Comparison of ENCODE assay signal across 15 cellular contexts in the genomic region with DNA sequence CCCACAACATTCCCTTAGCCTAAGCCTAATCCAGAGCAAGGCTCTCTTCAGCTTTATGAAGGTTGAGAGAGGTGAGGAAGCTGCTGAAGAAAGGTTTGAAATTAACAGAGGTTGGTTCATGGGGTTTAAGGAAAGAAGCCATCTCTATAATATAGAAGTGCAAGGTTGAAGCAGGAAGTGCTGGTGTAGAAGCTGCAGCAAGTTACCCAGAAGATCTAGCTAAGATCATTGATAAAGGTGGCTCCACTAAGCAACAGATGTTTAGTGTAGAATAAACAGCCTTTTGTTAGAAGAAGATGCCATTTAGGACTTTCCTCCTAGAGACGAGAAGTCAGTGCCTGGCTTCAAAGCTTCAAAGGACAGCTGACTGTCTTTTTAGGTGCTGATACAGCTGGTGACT.
"Had no signal": no experiment of that assay in that cellular context is flagged by ENCODE, and none has a peak within 500 bp of the region (broad histone marks: within the 10 kb centered on the region; RNA-seq: fewer than 3 reads in every experiment).

No MANE protein-coding gene starts in this region.

- H3K4me1 Mint-ChIP-seq: neural progenitor cell had no signal

- H3K27ac Mint-ChIP-seq: memory B cell; neural progenitor cell; stimulated activated naive CD8-positive, alpha-beta T cell treated with anti-CD3 and anti-CD28 coated beads, Interleukin-15, Interleukin-2, amounts not matched to agents 100 ng/mL and 50 ng/mL, for 24 hours had no signal

- H3K4me3 Mint-ChIP-seq: memory B cell; neural progenitor cell; stimulated activated naive CD8-positive, alpha-beta T cell treated with anti-CD3 and anti-CD28 coated beads, Interleukin-15, Interleukin-2, amounts not matched to agents 100 ng/mL and 50 ng/mL, for 24 hours had no signal

- H3K36me3 ChIP-seq: ovary, uterus had no signal

- H3K9me3 ChIP-seq: colonic mucosa, heart right ventricle, left ventricle myocardium inferior, ovary, thoracic aorta, uterus had no signal

- DNase-seq: activated CD4-positive, alpha-beta T cell treated with anti-CD3 and anti-CD28 coated beads for 48 hours; activated naive CD4-positive, alpha-beta T cell treated with Interleukin-2 at 50 U/mL for 16 hours; colonic mucosa; foreskin melanocyte; heart right ventricle; islet precursor cell; left ventricle myocardium inferior; ovary; stimulated activated CD4-positive, alpha-beta T cell treated with anti-CD3 and anti-CD28 coated beads, Interleukin-4, amount 100 ng/mL, for 24 hours; uterus had no signal

- H3K27ac ChIP-seq: colonic mucosa, heart right ventricle, left ventricle myocardium inferior, neural progenitor cell, ovary, thoracic aorta, uterus, VCaP had no signal

- H3K9me3 Mint-ChIP-seq: memory B cell; neural progenitor cell; stimulated activated naive CD8-positive, alpha-beta T cell treated with anti-CD3 and anti-CD28 coated beads, Interleukin-15, Interleukin-2, amounts not matched to agents 100 ng/mL and 50 ng/mL, for 24 hours had no signal

- H3K27me3 ChIP-seq: colonic mucosa, heart right ventricle, neural progenitor cell, ovary, uterus had no signal

- H3K27me3 Mint-ChIP-seq: memory B cell; stimulated activated naive CD8-positive, alpha-beta T cell treated with anti-CD3 and anti-CD28 coated beads, Interleukin-15, Interleukin-2, amounts not matched to agents 100 ng/mL and 50 ng/mL, for 24 hours had no signal

- H3K4me1 ChIP-seq: colonic mucosa, heart right ventricle, neural progenitor cell, uterus had no signal

- H3K4me3 ChIP-seq: colonic mucosa, heart right ventricle, left ventricle myocardium inferior, neural progenitor cell, ovary, thoracic aorta, uterus had no signal

- ATAC-seq: heart right ventricle had no signal
